1 cellular context compared by ENCODE assay signal in the genomic region with DNA sequence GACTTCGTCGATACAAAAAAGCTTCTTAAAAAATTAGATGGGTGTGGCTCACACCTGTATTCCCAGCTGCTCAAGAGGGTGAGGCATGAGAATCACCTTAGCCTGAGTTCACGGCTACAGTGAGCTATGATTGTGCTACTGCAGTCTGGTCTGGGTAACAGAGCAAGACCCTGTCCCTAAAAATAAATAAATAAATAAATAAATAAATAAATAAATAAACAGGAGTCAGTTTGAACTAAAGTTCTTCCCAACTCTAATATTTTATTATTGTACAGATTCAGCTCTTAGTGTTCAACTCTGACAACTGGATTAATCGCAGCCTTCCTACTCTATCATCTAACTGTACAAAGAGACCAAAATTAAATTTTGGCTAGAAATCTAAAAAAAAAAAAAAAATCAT.
TF ChIP-seq lines count a peak whose summit lies in the region.

No MANE protein-coding gene starts in this region.

TF ChIP-seq in HEK293, 187 proteins besides CTCF, POLR2A, EP300 and RAD21 (continued from another document):
- TF ChIP-seq, protein P1, sequence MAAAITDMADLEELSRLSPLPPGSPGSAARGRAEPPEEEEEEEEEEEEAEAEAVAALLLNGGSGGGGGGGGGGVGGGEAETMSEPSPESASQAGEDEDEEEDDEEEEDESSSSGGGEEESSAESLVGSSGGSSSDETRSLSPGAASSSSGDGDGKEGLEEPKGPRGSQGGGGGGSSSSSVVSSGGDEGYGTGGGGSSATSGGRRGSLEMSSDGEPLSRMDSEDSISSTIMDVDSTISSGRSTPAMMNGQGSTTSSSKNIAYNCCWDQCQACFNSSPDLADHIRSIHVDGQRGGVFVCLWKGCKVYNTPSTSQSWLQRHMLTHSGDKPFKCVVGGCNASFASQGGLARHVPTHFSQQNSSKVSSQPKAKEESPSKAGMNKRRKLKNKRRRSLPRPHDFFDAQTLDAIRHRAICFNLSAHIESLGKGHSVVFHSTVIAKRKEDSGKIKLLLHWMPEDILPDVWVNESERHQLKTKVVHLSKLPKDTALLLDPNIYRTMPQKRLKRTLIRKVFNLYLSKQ (tag by site-specific recombination; IDR thresholded peaks at IDR 0.05; ENCODE audit: borderline replicate concordance): 0 out of 2 replicates have a peak, but pooled peaks have one; percentile 53
- TF ChIP-seq ZNF621 (tag by site-specific recombination; IDR thresholded peaks at IDR 0.05) (no peak), SP3 (tag by site-specific recombination; IDR thresholded peaks at IDR 0.05) (0 out of 2 replicates have a peak, but pooled peaks have one; percentile 10), ZNF510 (tag by site-specific recombination; IDR thresholded peaks at IDR 0.05; ENCODE audit: insufficient replicate concordance) (peak; percentile 65), GLIS2 (tag by site-specific recombination; IDR thresholded peaks at IDR 0.05) (no peak)
